15 cellular contexts compared by ENCODE assay signal in the genomic region with DNA sequence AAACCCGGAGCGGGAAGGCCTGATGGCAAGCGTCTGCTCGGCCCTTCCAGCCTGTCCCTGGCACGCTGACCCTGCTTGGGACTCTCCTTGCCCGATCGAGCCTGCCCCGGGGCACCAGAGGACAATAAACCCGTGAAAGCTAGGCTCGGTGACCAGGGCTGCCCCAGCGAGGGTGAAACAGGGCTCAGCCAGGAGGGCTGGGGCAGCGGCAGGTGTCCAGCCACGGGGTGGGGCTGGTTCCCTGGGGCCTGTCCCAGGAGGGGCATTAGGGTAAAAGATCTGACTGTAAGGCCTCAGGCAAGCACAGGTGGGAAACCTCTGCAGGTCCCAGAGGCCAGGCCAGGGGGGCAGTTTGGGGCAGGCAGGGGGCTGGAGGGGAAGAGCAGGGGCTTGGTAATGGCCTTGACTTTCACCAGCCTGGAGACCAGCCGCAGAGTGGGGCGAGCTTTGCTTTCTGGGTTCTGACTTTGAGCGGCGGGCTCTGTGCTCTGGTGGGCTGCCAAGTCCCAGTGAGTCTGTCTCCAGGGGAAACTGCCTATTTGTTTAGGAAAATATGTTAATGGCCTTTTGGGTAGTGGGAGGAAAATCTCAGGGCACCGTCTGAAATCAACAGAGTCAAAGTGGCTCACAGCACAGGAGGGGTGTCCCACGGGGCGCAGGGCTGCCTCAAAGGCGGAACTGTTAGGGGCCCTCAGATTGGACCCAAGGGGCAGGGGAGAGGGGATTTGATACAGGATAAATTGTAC.
DNase-seq lines count a peak whose midpoint lies in the region; ATAC-seq and TF ChIP-seq lines count a peak whose summit lies in the region.
"Had no signal": no experiment of that assay in that cellular context is flagged by ENCODE, and none has a peak within 500 bp of the region (broad histone marks: within the 10 kb centered on the region; RNA-seq: fewer than 3 reads in every experiment).

No MANE protein-coding gene starts in this region.

- no peak overlapping the region for H3K9ac ChIP-seq in mucosa of rectum (ENCODE audit: low read depth in 1 of 2, low read length in 2 of 2)

- no peaks in the 10 kb centered on the region for H3K9me3 Mint-ChIP-seq in activated naive CD4-positive, alpha-beta T cell treated with anti-CD3 and anti-CD28 coated beads, Interleukin-2, amount 10 ng/mL, durations not matched to agents 7 days and 5 days
- H3K9me3 Mint-ChIP-seq: activated CD4-positive, alpha-beta memory T cell treated with anti-CD3 and anti-CD28 coated beads, Interleukin-2, amount 10 ng/mL, durations not matched to agents 7 days and 5 days; central memory CD8-positive, alpha-beta T cell had no signal

- peak; percentile 7 for DNase-seq in activated naive CD4-positive, alpha-beta T cell treated with anti-CD3 and anti-CD28 coated beads, Interleukin-2, amount 10 ng/mL, durations not matched to agents 7 days and 5 days
- no peak for DNase-seq in activated naive CD4-positive, alpha-beta T cell treated with Interleukin-2 at 50 U/mL for 16 hours
- DNase-seq in dermis microvascular lymphatic vessel endothelial cell (ENCODE audit: low read depth in 2 of 2) (peak; percentile 25 to 42), upper lobe of right lung (no peak), omental fat pad (ENCODE audit: low spot score) (no peak)
- no peak for DNase-seq in stimulated activated CD4-positive, alpha-beta T cell treated with anti-CD3 and anti-CD28 coated beads, Interleukin-2, amount 100 ng/mL, for 48 hours
- DNase-seq: ACHN; activated CD4-positive, alpha-beta memory T cell treated with anti-CD3 and anti-CD28 coated beads, Interleukin-2, amount 10 ng/mL, durations not matched to agents 7 days and 5 days; activated effector memory CD4-positive, alpha-beta T cell treated with anti-CD3 and anti-CD28 coated beads, Interleukin-2, amount 50 U/mL, for 16 hours; NCI-H2227 treated with DMSO at 0.1 percent for 48 hours; T-helper 9 cell had no signal

- CTCF ChIA-PET in activated naive CD4-positive, alpha-beta T cell treated with anti-CD3 and anti-CD28 coated beads, Interleukin-2, amount 10 ng/mL, durations not matched to agents 7 days and 5 days (lab: Charles Lee) = no interaction called here

- intact Hi-C loops in upper lobe of right lung (cut with DNase I) = no loop called here

- H3K4me1 ChIP-seq in mucosa of rectum (ENCODE audit: control insufficient read depth in 2 of 2, insufficient read depth in 2 of 2, low read length in 2 of 2) (peaks cover 16 to 29% of the 10 kb centered on the region in 2 donors), upper lobe of right lung (peaks cover 15% of the 10 kb centered on the region)

- H3K27me3 ChIP-seq in mucosa of rectum (ENCODE audit: control insufficient read depth in 2 of 2, insufficient read depth in 2 of 2, low read length in 2 of 2) (no peaks in the 10 kb centered on the region), upper lobe of right lung (no peaks in the 10 kb centered on the region)

- H3K36me3 Mint-ChIP-seq in activated naive CD4-positive, alpha-beta T cell treated with anti-CD3 and anti-CD28 coated beads, Interleukin-2, amount 10 ng/mL, durations not matched to agents 7 days and 5 days = no peaks in the 10 kb centered on the region

- H3K4me3 ChIP-seq in mucosa of rectum (ENCODE audit: low read length in 2 of 2) = no peak overlapping the region
- H3K4me3 ChIP-seq in upper lobe of right lung = no peak overlapping the region
- H3K4me3 ChIP-seq: skin epidermis had no signal

- H3K4me3 Mint-ChIP-seq in activated naive CD4-positive, alpha-beta T cell treated with anti-CD3 and anti-CD28 coated beads, Interleukin-2, amount 10 ng/mL, durations not matched to agents 7 days and 5 days = no peak overlapping the region
- H3K4me3 Mint-ChIP-seq: activated CD4-positive, alpha-beta memory T cell treated with anti-CD3 and anti-CD28 coated beads, Interleukin-2, amount 10 ng/mL, durations not matched to agents 7 days and 5 days; central memory CD8-positive, alpha-beta T cell had no signal

- ATAC-seq in upper lobe of right lung = no peak
- no peak for ATAC-seq in omental fat pad (ENCODE audit: low FRiP score)
- no peak for ATAC-seq in GM21360 (IDR thresholded peaks at IDR 0.05; ENCODE audit: unreplicated experiment)

- peak overlapping the region; percentile 15 to 32 for H3K27ac ChIP-seq in mucosa of rectum (ENCODE audit: low read depth in 2 of 2, low read length in 2 of 2)
- H3K27ac ChIP-seq in upper lobe of right lung = peak overlapping the region; percentile 52

- H3K9me3 ChIP-seq in mucosa of rectum (ENCODE audit: control insufficient read depth in 2 of 2, low read length in 2 of 2) (no peaks in the 10 kb centered on the region), upper lobe of right lung (no peaks in the 10 kb centered on the region)

- H3K4me1 Mint-ChIP-seq in activated naive CD4-positive, alpha-beta T cell treated with anti-CD3 and anti-CD28 coated beads, Interleukin-2, amount 10 ng/mL, durations not matched to agents 7 days and 5 days = no peaks in the 10 kb centered on the region
- H3K4me1 Mint-ChIP-seq: activated CD4-positive, alpha-beta memory T cell treated with anti-CD3 and anti-CD28 coated beads, Interleukin-2, amount 10 ng/mL, durations not matched to agents 7 days and 5 days; central memory CD8-positive, alpha-beta T cell had no signal

- no peaks in the 10 kb centered on the region for H3K36me3 ChIP-seq in mucosa of rectum (ENCODE audit: control insufficient read depth in 2 of 2, insufficient read depth in 2 of 2, low read length in 2 of 2)
- H3K36me3 ChIP-seq in upper lobe of right lung = no peaks in the 10 kb centered on the region

- H3K27ac Mint-ChIP-seq in activated naive CD4-positive, alpha-beta T cell treated with anti-CD3 and anti-CD28 coated beads, Interleukin-2, amount 10 ng/mL, durations not matched to agents 7 days and 5 days = no peak overlapping the region
- H3K27ac Mint-ChIP-seq: activated CD4-positive, alpha-beta memory T cell treated with anti-CD3 and anti-CD28 coated beads, Interleukin-2, amount 10 ng/mL, durations not matched to agents 7 days and 5 days had no signal

- H3K27me3 Mint-ChIP-seq in activated naive CD4-positive, alpha-beta T cell treated with anti-CD3 and anti-CD28 coated beads, Interleukin-2, amount 10 ng/mL, durations not matched to agents 7 days and 5 days = peaks cover 30% of the 10 kb centered on the region

- TF ChIP-seq CTCF in upper lobe of right lung (IDR thresholded peaks at IDR 0.05) (no peak), omental fat pad (IDR thresholded peaks at IDR 0.05) (no peak)

Comparison
In these comparisons a context has a peak if more than half of its experiments do, and no peak if none do; other contexts are left out.
1. DNase-seq: peak in activated naive CD4-positive, alpha-beta T cell treated with anti-CD3 and anti-CD28 coated beads, Interleukin-2, amount 10 ng/mL, durations not matched to agents 7 days and 5 days (single experiment) and dermis microvascular lymphatic vessel endothelial cell (2 of 2); none in activated naive CD4-positive, alpha-beta T cell treated with Interleukin-2 at 50 U/mL for 16 hours (single experiment), upper lobe of right lung (single experiment), omental fat pad (single experiment) and stimulated activated CD4-positive, alpha-beta T cell treated with anti-CD3 and anti-CD28 coated beads, Interleukin-2, amount 100 ng/mL, for 48 hours (0 of 2).